Comparison of ENCODE assay signal across 1 cellular context in genomic region chr7:100894860-100895700, GRCh38.
TF ChIP-seq lines count a peak whose summit lies in the region.

No MANE protein-coding gene starts in this region.

TF ChIP-seq in K562, 482 proteins besides CTCF, POLR2A, EP300 and RAD21 (continued from another document and continues in another):
- TF ChIP-seq PRDM10 (IDR thresholded peaks at IDR 0.05; ENCODE audit: partially characterized antibody) (peak; percentile 82), SIRT6 (IDR thresholded peaks at IDR 0.05; ENCODE audit: low read depth, low read length) (no peak), TFE3 (CRISPR knock-in tag; IDR thresholded peaks at IDR 0.05) (no peak), L3MBTL2 (IDR thresholded peaks at IDR 0.05) (no peak), KDM2B (CRISPR knock-in tag; IDR thresholded peaks at IDR 0.05) (peak; percentile 66), ZNF740 (CRISPR knock-in tag; IDR thresholded peaks at IDR 0.05) (peak; percentile 54), ZNF740 (tag; IDR thresholded peaks at IDR 0.05) (peak in 1 of 2 experiments; percentile 58; a peak in 1 of 4 replicates), ZNF407 (IDR thresholded peaks at IDR 0.05; ENCODE audit: low read depth) (no peak), XRCC5 (IDR thresholded peaks at IDR 0.05; ENCODE audit: low read depth, low read length) (0 out of 2 replicates have a peak, but pooled peaks have one; percentile 49), SLC30A9 (CRISPR knock-in tag; IDR thresholded peaks at IDR 0.05) (no peak), ID3 (CRISPR knock-in tag; IDR thresholded peaks at IDR 0.05) (no peak), ID3 (tag; IDR thresholded peaks at IDR 0.05) (no peak), RBFOX2 (IDR thresholded peaks at IDR 0.05; ENCODE audit: low read depth, low read length) (peak; percentile 33), ZNF436 (CRISPR knock-in tag; IDR thresholded peaks at IDR 0.05) (no peak), CTCFL (IDR thresholded peaks at IDR 0.05; ENCODE audit: borderline replicate concordance, insufficient read depth, low read depth, low read length, poor library complexity, severe bottlenecking) (no peak), HMGXB4 (CRISPR knock-in tag; IDR thresholded peaks at IDR 0.05) (peak; percentile 85; the same call in 1 of the 2 replicates), U2AF2 (optimal IDR thresholded peaks at IDR 0.05; ENCODE audit: low read depth, low read length) (no peak), C11orf30 (IDR thresholded peaks at IDR 0.05; ENCODE audit: low read depth) (no peak), ZNF143 (CRISPR knock-in tag; IDR thresholded peaks at IDR 0.05) (no peak), MEF2A (IDR thresholded peaks at IDR 0.05; ENCODE audit: control insufficient read depth, low read depth, low read length) (no peak), JUND (IDR thresholded peaks at IDR 0.05; ENCODE audit: borderline replicate concordance, low read depth, low read length) (no peak), JUND (tag; IDR thresholded peaks at IDR 0.05; ENCODE audit: borderline replicate concordance, low read depth, low read length) (no peak), KLF16 (IDR thresholded peaks at IDR 0.05) (0 out of 2 replicates have a peak, but pooled peaks have one; percentile 40), E2F5 (CRISPR knock-in tag; IDR thresholded peaks at IDR 0.05) (no peak), KDM4B (IDR thresholded peaks at IDR 0.05; ENCODE audit: borderline replicate concordance in 2 of 2, low read depth in 1 of 2) (0 out of 4 replicates have a peak, but pooled peaks of 1 of the 2 experiments have one; percentile 42), ATF7 (IDR thresholded peaks at IDR 0.05) (peak; percentile 14; the same call in 1 of the 2 replicates), SMARCA5 (IDR thresholded peaks at IDR 0.05) (0 out of 2 replicates have a peak, but pooled peaks have one; percentile 40), NFXL1 (CRISPR knock-in tag; IDR thresholded peaks at IDR 0.05) (no peak), ELF2 (CRISPR knock-in tag; IDR thresholded peaks at IDR 0.05) (no peak), THAP12 (CRISPR knock-in tag; IDR thresholded peaks at IDR 0.05) (peak; percentile 54; the same call in 1 of the 2 replicates), ZNF324 (CRISPR knock-in tag; IDR thresholded peaks at IDR 0.05) (no peak)
